8 cellular contexts compared by ENCODE assay signal in the genomic region with DNA sequence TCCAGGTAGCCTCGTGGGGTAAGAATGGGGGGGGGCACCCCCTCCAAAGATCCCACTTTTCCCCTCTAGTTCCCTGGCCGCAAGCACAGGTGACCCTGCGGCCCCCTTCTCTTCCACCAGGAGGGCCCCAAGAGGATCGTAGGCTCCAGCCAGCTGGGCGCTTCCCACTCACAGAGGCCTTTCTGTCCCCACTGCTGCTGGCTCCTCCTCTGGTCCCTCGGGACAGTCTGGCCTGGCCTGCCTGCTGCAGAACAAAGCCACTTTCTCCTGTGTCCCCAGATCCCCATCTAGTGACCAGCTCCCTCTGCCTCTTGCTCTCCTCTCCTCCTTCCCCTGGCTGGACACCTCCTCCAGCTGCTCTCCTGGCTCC. TPM values are rescaled to one million over a fixed set of nuclear protein-coding genes. Genes with fewer than 3 reads are reported as not detected.
DNase-seq lines count a peak whose midpoint lies in the region; FAIRE-seq and TF ChIP-seq lines count a peak whose summit lies in the region.

No MANE protein-coding gene starts in this region.

- no peak for FAIRE-seq in kidney (lab: Jason Lieb, UNC)

- peaks cover 11% of the 10 kb centered on the region for H3K27me3 Mint-ChIP-seq in activated naive CD4-positive, alpha-beta T cell treated with anti-CD3 and anti-CD28 coated beads, Interleukin-2, amount 10 ng/mL, durations not matched to agents 7 days and 5 days

- H3K9me3 Mint-ChIP-seq in activated naive CD4-positive, alpha-beta T cell treated with anti-CD3 and anti-CD28 coated beads, Interleukin-2, amount 10 ng/mL, durations not matched to agents 7 days and 5 days = no peaks in the 10 kb centered on the region

- peak; percentile 38 for TF ChIP-seq CTCF in astrocyte of the cerebellum (IDR thresholded peaks at IDR 0.05; ENCODE audit: low read depth, low read length, missing control alignments)
- TF ChIP-seq CTCF in kidney (IDR thresholded peaks at IDR 0.05; ENCODE audit: borderline replicate concordance, extremely low read depth, insufficient read depth) = no peak

- peaks cover 34% of the 10 kb centered on the region for H3K4me1 Mint-ChIP-seq in activated naive CD4-positive, alpha-beta T cell treated with anti-CD3 and anti-CD28 coated beads, Interleukin-2, amount 10 ng/mL, durations not matched to agents 7 days and 5 days

- H3K4me3 ChIP-seq in astrocyte of the cerebellum (ENCODE audit: low read depth, low read length) (peak overlapping the region; percentile 33), kidney (ENCODE audit: low read length in 2 of 2) (peak overlapping the region in 1 of 2 donors; percentile 31)

- DNase-seq in activated naive CD4-positive, alpha-beta T cell treated with anti-CD3 and anti-CD28 coated beads, Interleukin-2, amount 10 ng/mL, durations not matched to agents 7 days and 5 days = no peak
- DNase-seq in activated naive CD4-positive, alpha-beta T cell (lab: John Stamatoyannopoulos, UW) = no peak
- DNase-seq in MV-4-11 (lab: John Stamatoyannopoulos, UW) = peak; percentile 12
- no peak for DNase-seq in astrocyte of the cerebellum (ENCODE audit: low read depth)
- DNase-seq in kidney = peak; percentile 92
- peak; percentile 89 for DNase-seq in superior temporal gyrus (ENCODE audit: extremely low spot score)
- DNase-seq in NK-92 treated with Interleukin-12 subunit alpha and Interleukin-12 subunit beta, amount 100 ng/mL, for 24 hours (lab: John Stamatoyannopoulos, UW) = no peak
- DNase-seq in amniotic stem cell (lab: John Stamatoyannopoulos, UW) = no peak

- H3K9ac ChIP-seq in kidney (ENCODE audit: low read length in 2 of 2) = peak overlapping the region; percentile 19 to 56

- CTCF ChIA-PET in activated naive CD4-positive, alpha-beta T cell treated with anti-CD3 and anti-CD28 coated beads, Interleukin-2, amount 10 ng/mL, durations not matched to agents 7 days and 5 days (lab: Charles Lee) = interaction anchor here (0.6 to 9.6 kb wide), 7 partner anchors 11 to 166 kb away, joined by 3 to 103 read pairs (median 5); partner anchors contain the start of genes MAN1B1 and NPDC1

- no peaks in the 10 kb centered on the region for H3K36me3 ChIP-seq in kidney (ENCODE audit: control insufficient read depth in 1 of 2, insufficient read depth in 2 of 2, low read length in 2 of 2)

- in situ Hi-C loops in astrocyte of the cerebellum (cut with HindIII; ENCODE audit: low sequenced_read_pairs) = no loop called here

- peak overlapping the region; percentile 80 for H3K4me3 Mint-ChIP-seq in activated naive CD4-positive, alpha-beta T cell treated with anti-CD3 and anti-CD28 coated beads, Interleukin-2, amount 10 ng/mL, durations not matched to agents 7 days and 5 days

- peaks cover 4 to 10% of the 10 kb centered on the region in 2 donors for H3K4me1 ChIP-seq in kidney (ENCODE audit: control insufficient read depth in 1 of 2, insufficient read depth in 1 of 2, low read depth in 1 of 2, low read length in 2 of 2)

- H3K27ac ChIP-seq in kidney (ENCODE audit: low read depth in 2 of 2, low read length in 2 of 2) = peak overlapping the region; percentile 51 to 78

- H3K27ac Mint-ChIP-seq in activated naive CD4-positive, alpha-beta T cell treated with anti-CD3 and anti-CD28 coated beads, Interleukin-2, amount 10 ng/mL, durations not matched to agents 7 days and 5 days = peak overlapping the region; percentile 81

- intact Hi-C loops in kidney (cut with DNase I) = no loop called here

- H3K9me3 ChIP-seq in kidney (ENCODE audit: control insufficient read depth in 1 of 2, low read length in 2 of 2) = no peaks in the 10 kb centered on the region

- H3K36me3 Mint-ChIP-seq in activated naive CD4-positive, alpha-beta T cell treated with anti-CD3 and anti-CD28 coated beads, Interleukin-2, amount 10 ng/mL, durations not matched to agents 7 days and 5 days = peaks cover 4% of the 10 kb centered on the region

RNA-seq across cellular contexts. Expression of gene SAPCD2, which starts 0.5 kb away (rescaled TPM):
- total RNA-seq in kidney = 2.3 TPM
- 1.7 TPM for polyA plus RNA-seq in kidney (ENCODE audit: insufficient read depth, low read depth, low replicate concordance)

RNA-seq across cellular contexts. Expression of gene UAP1L1, which starts 6.4 kb away (rescaled TPM):
- total RNA-seq in kidney = 12.7 TPM
- 14.4 TPM for polyA plus RNA-seq in kidney (ENCODE audit: insufficient read depth, low read depth, low replicate concordance)

RNA-seq across cellular contexts. Expression of gene MAN1B1, which starts 15.9 kb away (rescaled TPM):
- total RNA-seq in kidney = 63.2 TPM
- polyA plus RNA-seq in kidney (ENCODE audit: insufficient read depth, low read depth, low replicate concordance) = 57.3 TPM

RNA-seq across cellular contexts. Expression of gene ENTPD2, which starts 17.0 kb away (rescaled TPM):
- 9.3 TPM for total RNA-seq in kidney
- 5.5 TPM for polyA plus RNA-seq in kidney (ENCODE audit: insufficient read depth, low read depth, low replicate concordance)

RNA-seq across cellular contexts. Expression of gene NPDC1, which starts 24.9 kb away (rescaled TPM):
- 189 TPM for total RNA-seq in kidney
- polyA plus RNA-seq in kidney (ENCODE audit: insufficient read depth, low read depth, low replicate concordance) = 80.2 TPM

Comparison
In these comparisons a context has a peak if more than half of its experiments do, and no peak if none do; other contexts are left out.
1. DNase-seq: peak in MV-4-11 (single experiment), kidney (single experiment) and superior temporal gyrus (single experiment); none in activated naive CD4-positive, alpha-beta T cell treated with anti-CD3 and anti-CD28 coated beads, Interleukin-2, amount 10 ng/mL, durations not matched to agents 7 days and 5 days (single experiment), activated naive CD4-positive, alpha-beta T cell (0 of 4), astrocyte of the cerebellum (single experiment), NK-92 treated with Interleukin-12 subunit alpha and Interleukin-12 subunit beta, amount 100 ng/mL, for 24 hours (single experiment) and amniotic stem cell (single experiment).